Comparison of ENCODE assay signal across 1 cellular context in the genomic region with DNA sequence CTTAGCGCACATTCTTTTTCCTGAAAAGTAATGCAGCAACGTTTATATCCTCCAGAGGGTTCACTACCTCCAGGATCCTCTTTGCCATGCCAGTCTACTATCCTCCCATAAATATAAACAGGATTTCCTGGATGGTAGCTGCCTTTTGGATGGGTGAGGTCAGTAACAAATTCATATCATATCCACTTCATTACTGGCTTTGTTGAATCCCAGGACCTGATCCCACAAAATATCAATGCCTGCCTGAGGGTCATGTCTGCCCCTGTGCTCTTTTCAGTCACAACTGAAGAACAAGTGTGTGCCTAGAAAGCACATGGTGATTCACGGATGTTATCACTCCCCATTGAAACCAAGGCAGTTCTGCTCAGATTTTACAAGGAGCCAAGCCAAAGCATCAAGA.
TF ChIP-seq lines count a peak whose summit lies in the region.

No MANE protein-coding gene starts in this region.

TF ChIP-seq in GM23338, 12 proteins besides CTCF, POLR2A, EP300 and RAD21 (continued from another document):
- TF ChIP-seq ZNF462 (CRISPR knock-in tag; IDR thresholded peaks at IDR 0.05): no peak
- no peak for TF ChIP-seq POLR2AphosphoS5 (IDR thresholded peaks at IDR 0.05; ENCODE audit: low read depth)
- TF ChIP-seq STAT1 (IDR thresholded peaks at IDR 0.05; ENCODE audit: unreplicated experiment): no peak
- TF ChIP-seq, protein P1, sequence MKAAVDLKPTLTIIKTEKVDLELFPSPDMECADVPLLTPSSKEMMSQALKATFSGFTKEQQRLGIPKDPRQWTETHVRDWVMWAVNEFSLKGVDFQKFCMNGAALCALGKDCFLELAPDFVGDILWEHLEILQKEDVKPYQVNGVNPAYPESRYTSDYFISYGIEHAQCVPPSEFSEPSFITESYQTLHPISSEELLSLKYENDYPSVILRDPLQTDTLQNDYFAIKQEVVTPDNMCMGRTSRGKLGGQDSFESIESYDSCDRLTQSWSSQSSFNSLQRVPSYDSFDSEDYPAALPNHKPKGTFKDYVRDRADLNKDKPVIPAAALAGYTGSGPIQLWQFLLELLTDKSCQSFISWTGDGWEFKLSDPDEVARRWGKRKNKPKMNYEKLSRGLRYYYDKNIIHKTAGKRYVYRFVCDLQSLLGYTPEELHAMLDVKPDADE (IDR thresholded peaks at IDR 0.05): no peak
TF ChIP-seq in GM23338: peak in this region for 0.
